ENCODE assay signal across 26 cellular contexts in genomic region chr10:85593226-85593625, GRCh38.
"Had no signal": no experiment of that assay in that cellular context is flagged by ENCODE, and none has a peak within 500 bp of the region (broad histone marks: within the 10 kb centered on the region; RNA-seq: fewer than 3 reads in every experiment).

No MANE protein-coding gene starts in this region.

- H3K27me3 Mint-ChIP-seq: naive thymus-derived CD8-positive, alpha-beta T cell; stimulated activated naive B cell treated with anti-CD40 and anti-IgM and Interleukin-4, amounts not matched to agents 10 μg/mL and 1 μg/mL and 100 μg/mL, for 72 hours had no signal

- ATAC-seq: left cardiac atrium; left lobe of liver; lower lobe of right lung; naive thymus-derived CD8-positive, alpha-beta T cell; right cardiac atrium; sciatic nerve; stimulated activated naive B cell treated with anti-CD40 and anti-IgM and Interleukin-4, amounts not matched to agents 10 μg/mL and 1 μg/mL and 100 μg/mL, for 72 hours; stimulated activated naive CD8-positive, alpha-beta T cell treated with anti-CD3 and anti-CD28 coated beads, Interleukin-15, Interleukin-2, amounts not matched to agents 100 U/mL and 50 U/mL, for 24 hours had no signal

- H3K27me3 ChIP-seq: hepatocyte, stomach, testis, thyroid gland, transverse colon, upper lobe of left lung had no signal

- DNase-seq: kidney glomerular epithelial cell; left cardiac atrium; lower lobe of right lung; mammary epithelial cell; mesenchymal stem cell; naive thymus-derived CD8-positive, alpha-beta T cell; right cardiac atrium; stimulated activated CD4-positive, alpha-beta T cell treated with anti-CD3 and anti-CD28 coated beads, Interleukin-12 subunit alpha, Interleukin-12 subunit beta, amount 100 ng/mL, for 4 hours; stimulated activated CD4-positive, alpha-beta T cell treated with anti-CD3 and anti-CD28 coated beads, Interleukin-15, amount 100 ng/mL, for 24 hours; stimulated activated CD4-positive, alpha-beta T cell treated with anti-CD3 and anti-CD28 coated beads, Interleukin-2, amount 100 ng/mL, for 24 hours; stimulated activated CD4-positive, alpha-beta T cell treated with anti-CD3 and anti-CD28 coated beads, Interleukin-4, amount 100 ng/mL, for 1 hour; stimulated activated naive B cell treated with anti-CD40 and anti-IgM and Interleukin-4, amounts not matched to agents 10 μg/mL and 1 μg/mL and 100 μg/mL, for 72 hours; stimulated activated naive CD8-positive, alpha-beta T cell treated with anti-CD3 and anti-CD28 coated beads, Interleukin-15, Interleukin-2, amounts not matched to agents 100 U/mL and 50 U/mL, for 24 hours; stomach; testis; thyroid gland; transverse colon; upper lobe of left lung had no signal

- H3K27ac ChIP-seq: hepatocyte, lower lobe of right lung, parathyroid adenoma, skin epidermis, stomach, testis, thyroid gland, transverse colon, upper lobe of left lung had no signal

- H3K9ac ChIP-seq: parathyroid adenoma had no signal

- H3K4me1 Mint-ChIP-seq: nephron; stimulated activated naive B cell treated with anti-CD40 and anti-IgM and Interleukin-4, amounts not matched to agents 10 μg/mL and 1 μg/mL and 100 μg/mL, for 72 hours had no signal

- H3K36me3 Mint-ChIP-seq: naive thymus-derived CD8-positive, alpha-beta T cell; stimulated activated naive B cell treated with anti-CD40 and anti-IgM and Interleukin-4, amounts not matched to agents 10 μg/mL and 1 μg/mL and 100 μg/mL, for 72 hours had no signal

- H3K9me3 Mint-ChIP-seq: naive thymus-derived CD8-positive, alpha-beta T cell; nephron; neural crest cell; stimulated activated naive B cell treated with anti-CD40 and anti-IgM and Interleukin-4, amounts not matched to agents 10 μg/mL and 1 μg/mL and 100 μg/mL, for 72 hours had no signal

- H3K4me3 Mint-ChIP-seq: naive thymus-derived CD8-positive, alpha-beta T cell; nephron; neural crest cell; stimulated activated naive B cell treated with anti-CD40 and anti-IgM and Interleukin-4, amounts not matched to agents 10 μg/mL and 1 μg/mL and 100 μg/mL, for 72 hours had no signal

- H3K4me3 ChIP-seq: hepatocyte, lower lobe of right lung, skin epidermis, stomach, testis, thyroid gland, transverse colon, upper lobe of left lung had no signal

- H3K4me1 ChIP-seq: lower lobe of right lung, parathyroid adenoma, stomach, testis, thyroid gland, transverse colon, upper lobe of left lung had no signal

- H2AFZ ChIP-seq: hepatocyte, parathyroid adenoma had no signal

- H3K9me3 ChIP-seq: lower lobe of right lung, stomach, testis, thyroid gland, upper lobe of left lung had no signal

- H3K27ac Mint-ChIP-seq: nephron; progenitor cell of endocrine pancreas; stimulated activated naive B cell treated with anti-CD40 and anti-IgM and Interleukin-4, amounts not matched to agents 10 μg/mL and 1 μg/mL and 100 μg/mL, for 72 hours had no signal

- H3K4me2 ChIP-seq: hepatocyte had no signal

- H3K36me3 ChIP-seq: lower lobe of right lung, stomach, thyroid gland, transverse colon, upper lobe of left lung had no signal
